In genomic region chr7:75485979-75486643, GRCh38 we compare ENCODE assay signal across 8 cellular contexts. TPM values are rescaled to one million over a fixed set of nuclear protein-coding genes. Genes with fewer than 3 reads are reported as not detected.
DNase-seq lines count a peak whose midpoint lies in the region; ATAC-seq lines count a peak whose summit lies in the region.
"Not testable (repeated sequence)": the region's sequence is repeated elsewhere in the genome, so short reads cannot be mapped to it uniquely, and the experiment has no call there.

Gene POM121C, minus strand, starts transcription at chr7:75486299. Its CDS starts 44,803 bp downstream, at chr7:75441496.

- H3K9me3 Mint-ChIP-seq in CD8-positive, alpha-beta memory T cell; memory B cell: not testable (repeated sequence)

- peak within 1 kb of the TSS; percentile 89 to 95 (median 91) for H3K4me3 Mint-ChIP-seq in CD8-positive, alpha-beta memory T cell
- peak within 1 kb of the TSS; percentile 92 for H3K4me3 Mint-ChIP-seq in memory B cell

- H3K27me3 Mint-ChIP-seq in CD8-positive, alpha-beta memory T cell; memory B cell: not testable (repeated sequence)

- peak within 1 kb of the TSS; percentile 68 to 96 (median 86) for H3K27ac Mint-ChIP-seq in CD8-positive, alpha-beta memory T cell
- peak within 1 kb of the TSS; percentile 88 for H3K27ac Mint-ChIP-seq in memory B cell

- peaks cover 0 to 19% (median 3%) of the 10 kb centered on the region in 3 donors for H3K36me3 Mint-ChIP-seq in CD8-positive, alpha-beta memory T cell
- not testable (repeated sequence) for H3K36me3 Mint-ChIP-seq in memory B cell

- peak within 1 kb of the TSS; percentile 67 for H3K27ac ChIP-seq in CD8-positive, alpha-beta memory T cell (ENCODE audit: low read depth, low read length)

- H3K4me1 ChIP-seq in CD8-positive, alpha-beta memory T cell (ENCODE audit: insufficient read depth, low read length): not testable (repeated sequence)

- POLR2A ChIA-PET in CD8-positive, alpha-beta memory T cell (lab: Charles Lee): not testable (repeated sequence)

- H3K4me1 Mint-ChIP-seq in CD8-positive, alpha-beta memory T cell: peaks cover 9 to 28% (median 12%) of the 10 kb centered on the region in 3 donors
- H3K4me1 Mint-ChIP-seq in memory B cell: not testable (repeated sequence)

- CTCF ChIA-PET in CD8-positive, alpha-beta memory T cell (lab: Charles Lee): not testable (repeated sequence)

- H3K9me3 ChIP-seq in CD8-positive, alpha-beta memory T cell (ENCODE audit: low read length): not testable (repeated sequence)

- not testable (repeated sequence) for H3K27me3 ChIP-seq in CD8-positive, alpha-beta memory T cell (ENCODE audit: insufficient read depth, low read length, poor library complexity, severe bottlenecking)

- peak; percentile 77 to 90 (median 81) for DNase-seq in CD8-positive, alpha-beta memory T cell
- peak; percentile 57 for DNase-seq in HS-27A (ENCODE audit: low read depth)
- DNase-seq in NK-92 (lab: John Stamatoyannopoulos, UW; ENCODE audit: unreplicated experiment): peak; percentile 41
- DNase-seq in activated CD8-positive, alpha-beta memory T cell treated with anti-CD3 and anti-CD28 coated beads for 1 hour (ENCODE audit: extremely low read depth in 1 of 2, low read depth in 1 of 2): peak; percentile 63 to 73
- peak; percentile 73 for DNase-seq in effector CD8-positive, alpha-beta T cell (lab: John Stamatoyannopoulos, UW)
- peak; percentile 30 to 44 for DNase-seq in memory B cell (ENCODE audit: low spot score in 2 of 2)
- peak; percentile 74 for DNase-seq in stimulated activated CD8-positive, alpha-beta memory T cell treated with anti-CD3 and anti-CD28 coated beads, Interleukin-12 subunit alpha, Interleukin-12 subunit beta, amount 100 ng/mL, for 1 hour (ENCODE audit: low read depth)

- H3K36me3 ChIP-seq in CD8-positive, alpha-beta memory T cell (ENCODE audit: insufficient read depth, low read length): not testable (repeated sequence)

- peak; percentile 81 for ATAC-seq in GM19468 (IDR thresholded peaks at IDR 0.05; ENCODE audit: extremely low read depth, unreplicated experiment)
- ATAC-seq in memory B cell (ENCODE audit: low read depth): peak; percentile 94

- peak within 1 kb of the TSS; percentile 59 for H3K4me3 ChIP-seq in CD8-positive, alpha-beta memory T cell (ENCODE audit: low read length)

RNA-seq across cellular contexts. Expression of gene POM121C, which starts in this region (rescaled TPM):
- 10 to 100 TPM; 64.5 to 64.6 TPM for total RNA-seq in CD8-positive, alpha-beta memory T cell
- polyA plus RNA-seq in CD8-positive, alpha-beta memory T cell: 28.0 TPM

Comparison
In these comparisons a context has a peak if more than half of its experiments do, and no peak if none do; other contexts are left out.
1. Peak in every context shown above with its lines: DNase-seq, ATAC-seq, H3K4me3 ChIP-seq and H3K27ac ChIP-seq.